Comparison of ENCODE assay signal across 8 cellular contexts in genomic region chr18:24544141-24544498, GRCh38.
DNase-seq lines count a peak whose midpoint lies in the region; ATAC-seq, FAIRE-seq and TF ChIP-seq lines count a peak whose summit lies in the region.

No MANE protein-coding gene starts in this region.

- H3K4me3 ChIP-seq in astrocyte (ENCODE audit: insufficient read depth, low read depth, low read length) (no peak overlapping the region), lower lobe of right lung (no peak overlapping the region)

- H3K27me3 ChIP-seq in astrocyte (ENCODE audit: insufficient read depth, low read length) (peaks cover 2% of the 10 kb centered on the region), lower lobe of right lung (ENCODE audit: low read depth) (no peaks in the 10 kb centered on the region)

- no peaks in the 10 kb centered on the region for H3K36me3 Mint-ChIP-seq in astrocyte (ENCODE audit: low read depth, unreplicated experiment)
- no peaks in the 10 kb centered on the region for H3K36me3 Mint-ChIP-seq in activated T-helper 17 cell treated with anti-CD3 and anti-CD28 coated beads, Interleukin-2, amount 50 U/mL, for 72 hours (ENCODE audit: low read depth)

- no peaks in the 10 kb centered on the region for H3K4me1 Mint-ChIP-seq in astrocyte (ENCODE audit: low read depth, unreplicated experiment)
- H3K4me1 Mint-ChIP-seq in activated T-helper 17 cell treated with anti-CD3 and anti-CD28 coated beads, Interleukin-2, amount 50 U/mL, for 72 hours, result no peaks in the 10 kb centered on the region

- no peaks in the 10 kb centered on the region for H3K36me3 ChIP-seq in astrocyte (ENCODE audit: insufficient read depth, low read length)
- no peaks in the 10 kb centered on the region for H3K36me3 ChIP-seq in lower lobe of right lung

- H3K4me2 ChIP-seq in astrocyte (ENCODE audit: low read length), result no peak overlapping the region

- H3K27ac ChIP-seq in astrocyte (ENCODE audit: low read depth, low read length), result no peak overlapping the region
- H3K27ac ChIP-seq in lower lobe of right lung, result no peak overlapping the region

- H3K9ac ChIP-seq in astrocyte (ENCODE audit: low read length), result no peak overlapping the region

- H3K4me1 ChIP-seq in astrocyte (ENCODE audit: insufficient read depth, low read length) (no peaks in the 10 kb centered on the region), lower lobe of right lung (no peaks in the 10 kb centered on the region)

- no peak overlapping the region for H3K4me3 Mint-ChIP-seq in astrocyte (ENCODE audit: unreplicated experiment)
- no peak overlapping the region for H3K4me3 Mint-ChIP-seq in activated T-helper 17 cell treated with anti-CD3 and anti-CD28 coated beads, Interleukin-2, amount 50 U/mL, for 72 hours

- no peaks in the 10 kb centered on the region for H3K9me3 Mint-ChIP-seq in astrocyte (ENCODE audit: unreplicated experiment)
- H3K9me3 Mint-ChIP-seq in activated T-helper 17 cell treated with anti-CD3 and anti-CD28 coated beads, Interleukin-2, amount 50 U/mL, for 72 hours, result no peaks in the 10 kb centered on the region

- no peak overlapping the region for H3K27ac Mint-ChIP-seq in astrocyte (ENCODE audit: unreplicated experiment)
- H3K27ac Mint-ChIP-seq in activated T-helper 17 cell treated with anti-CD3 and anti-CD28 coated beads, Interleukin-2, amount 50 U/mL, for 72 hours, result no peak overlapping the region

- FAIRE-seq in D721Med (lab: Jason Lieb, UNC) (peak; percentile 93), astrocyte (lab: Jason Lieb, UNC) (no peak)

- no peaks in the 10 kb centered on the region for H4K20me1 ChIP-seq in astrocyte (ENCODE audit: insufficient read depth, low read length)

- no peaks in the 10 kb centered on the region for H3K27me3 Mint-ChIP-seq in astrocyte (ENCODE audit: low read depth, unreplicated experiment)
- peaks cover 11% of the 10 kb centered on the region for H3K27me3 Mint-ChIP-seq in activated T-helper 17 cell treated with anti-CD3 and anti-CD28 coated beads, Interleukin-2, amount 50 U/mL, for 72 hours

- intact Hi-C loops in lower lobe of right lung (cut with DNase I), result no loop called here

- TF ChIP-seq CTCF in D721Med (IDR thresholded peaks at IDR 0.05; ENCODE audit: insufficient read depth, missing control alignments), result peak; percentile 56
- TF ChIP-seq CTCF in LNCAP (IDR thresholded peaks at IDR 0.05), result peak; percentile 72
- TF ChIP-seq CTCF in astrocyte (IDR thresholded peaks at IDR 0.05; ENCODE audit: insufficient read depth, low read depth, low read length), result peak; percentile 52
- peak; percentile 23 for TF ChIP-seq CTCF in lower lobe of right lung (IDR thresholded peaks at IDR 0.05)

- ATAC-seq in lower lobe of right lung (peak in 1 of 2 donors; percentile 65), GM19324 (IDR thresholded peaks at IDR 0.05; ENCODE audit: low FRiP score, unreplicated experiment) (no peak), HG03457 (IDR thresholded peaks at IDR 0.05; ENCODE audit: unreplicated experiment) (no peak), HG02884 (IDR thresholded peaks at IDR 0.05; ENCODE audit: unreplicated experiment) (no peak)
- ATAC-seq in activated T-helper 17 cell treated with anti-CD3 and anti-CD28 coated beads, Interleukin-2, amount 50 U/mL, for 72 hours (replicated peaks), result no peak

- DNase-seq in D721Med (ENCODE audit: insufficient read length, low spot score) (no peak), astrocyte (ENCODE audit: low read depth) (no peak), lower lobe of right lung (no peak)

- no peaks in the 10 kb centered on the region for H3K79me2 ChIP-seq in astrocyte (ENCODE audit: insufficient read depth, low read length)

- H3K9me3 ChIP-seq in astrocyte (ENCODE audit: insufficient read depth, low read depth, low read length), result no peaks in the 10 kb centered on the region
- H3K9me3 ChIP-seq in lower lobe of right lung, result no peaks in the 10 kb centered on the region

- no peak overlapping the region for H2AFZ ChIP-seq in astrocyte (ENCODE audit: low read depth, low read length)
